In the genomic region with DNA sequence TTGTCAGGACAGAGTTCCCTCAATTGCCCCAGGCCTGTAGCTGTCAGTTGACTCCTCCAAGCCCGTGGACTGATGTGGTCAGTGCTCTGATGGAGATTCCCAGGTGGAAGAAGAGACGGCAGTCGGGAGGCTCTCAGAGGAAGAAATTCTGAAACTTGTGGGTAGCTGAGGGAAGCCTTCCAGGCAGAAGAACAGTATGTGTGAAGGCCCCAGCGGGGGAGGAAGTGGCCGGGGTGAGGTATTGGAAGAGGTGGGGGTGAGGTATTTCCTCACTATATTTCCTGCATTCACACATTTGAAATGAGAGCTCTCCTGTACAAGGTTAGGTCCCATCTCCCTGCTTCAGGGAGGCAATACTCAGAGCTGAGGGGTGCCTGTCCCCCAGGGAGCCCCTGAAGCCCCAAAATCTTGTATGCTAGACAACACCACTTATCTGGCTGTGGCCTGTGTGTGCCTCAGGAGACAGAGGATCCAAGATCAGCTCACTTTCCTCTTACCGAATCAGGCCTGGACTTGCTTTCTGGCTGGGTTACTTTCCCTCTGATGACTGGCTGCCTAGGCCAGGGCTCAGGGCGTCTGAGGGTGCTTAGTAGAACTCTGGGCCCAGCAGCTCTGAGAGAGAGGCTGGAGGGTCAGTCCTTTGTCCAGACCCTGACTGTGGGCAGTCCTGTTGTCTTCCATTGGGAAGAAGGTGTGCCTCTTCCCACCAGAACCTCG, we compare ENCODE assay signal across 8 cellular contexts. TPM values are rescaled to one million over a fixed set of nuclear protein-coding genes. Genes with fewer than 3 reads are reported as not detected.
DNase-seq lines count a peak whose midpoint lies in the region; ATAC-seq, FAIRE-seq and TF ChIP-seq lines count a peak whose summit lies in the region.

No MANE protein-coding gene starts in this region.

- H3K27ac ChIP-seq in right lobe of liver (peak overlapping the region in 1 of 3 donors; percentile 4), HepG2 (ENCODE audit: extremely low read length, insufficient read depth, low read length) (no peak overlapping the region), epithelial cell of prostate (peak overlapping the region; percentile 67)

- CTCF ChIA-PET in HepG2 (lab: Yijun Ruan, JAX; ENCODE audit: low intra/inter-chr PET ratio, low total read pairs): no interaction called here

- H3K27me3 ChIP-seq in right lobe of liver: no peaks in the 10 kb centered on the region
- H3K27me3 ChIP-seq in HepG2 (ENCODE audit: control insufficient read depth in 1 of 2, insufficient read depth in 2 of 2, low read length in 2 of 2): no peaks in the 10 kb centered on the region

- H3K4me3 ChIP-seq in right lobe of liver (no peak overlapping the region), HepG2 (replicated peaks in 1 of 3; ENCODE audit: insufficient read depth in 1 of 3, low read depth in 2 of 3, low read length in 3 of 3) (no peak overlapping the region)

- no peak overlapping the region for H3K9ac ChIP-seq in HepG2 (ENCODE audit: insufficient read depth, low read depth, low read length)

- intact Hi-C loops in right lobe of liver (cut with DNase I) (no loop called here), HepG2 (cut with micrococcal nuclease; ENCODE audit: unreplicated experiment) (no loop called here)

- no TSS peak for BruUV-seq in HepG2 (replicated peaks; lab: Mats Ljungman, UMichigan)

- TF ChIP-seq RAD21 in HepG2 (CRISPR knock-in tag; IDR thresholded peaks at IDR 0.05): no peak

- TF ChIP-seq EP300 in HepG2 (IDR thresholded peaks at IDR 0.05; ENCODE audit: low read depth in 2 of 2, low read length in 2 of 2) (no peak), HepG2 (CRISPR knock-in tag; IDR thresholded peaks at IDR 0.05; ENCODE audit: borderline replicate concordance) (no peak)

- in situ Hi-C loops in HepG2 (cut with HindIII; ENCODE audit: extremely low pct_ligation_motif_present, low pct_unique_long_range_greater_than_20kb): no loop called here

- H2AFZ ChIP-seq in HepG2 (ENCODE audit: low read length): no peak overlapping the region

- POLR2A ChIA-PET in HepG2 (lab: Yijun Ruan, JAX): interaction anchor here (0.6 kb wide), 1 partner anchor 234 kb away, joined by 3 read pairs; no protein-coding TSS in a partner anchor

- H3K4me2 ChIP-seq in HepG2 (ENCODE audit: low read depth, low read length): no peak overlapping the region

- no peak for TF ChIP-seq CTCF in right lobe of liver (IDR thresholded peaks at IDR 0.05)
- TF ChIP-seq CTCF in HepG2 (CRISPR knock-in tag; IDR thresholded peaks at IDR 0.05): no peak

- H3K9me3 ChIP-seq in right lobe of liver (no peaks in the 10 kb centered on the region), HepG2 (ENCODE audit: low read length) (no peaks in the 10 kb centered on the region)

- H3K4me1 ChIP-seq in right lobe of liver (peaks cover 0 to 18% (median 0%) of the 10 kb centered on the region in 4 donors), HepG2 (ENCODE audit: insufficient read depth, low read length) (peaks cover 15% of the 10 kb centered on the region)

- peaks cover 0 to 5% (median 2%) of the 10 kb centered on the region in 4 donors for H3K36me3 ChIP-seq in right lobe of liver
- H3K36me3 ChIP-seq in HepG2 (replicated peaks in 1 of 2; ENCODE audit: control insufficient read depth in 1 of 2, insufficient read depth in 2 of 2, low read length in 2 of 2): peaks cover 16 to 33% of the 10 kb centered on the region in 2 experiments

- peaks cover 8% of the 10 kb centered on the region for H4K20me1 ChIP-seq in HepG2 (ENCODE audit: insufficient read depth, low read length)

- FAIRE-seq in HepG2 (lab: Jason Lieb, UNC): no peak

- ATAC-seq in right lobe of liver: peak; percentile 32 to 52 (median 40)
- ATAC-seq in HepG2: no peak; the same call in 2 of the 3 replicates
- ATAC-seq in GM21825 (IDR thresholded peaks at IDR 0.05; ENCODE audit: unreplicated experiment): no peak

- DNase-seq in right lobe of liver: no peak
- no peak for DNase-seq in HepG2 (ENCODE audit: low spot score)
- DNase-seq in activated CD8-positive, alpha-beta memory T cell treated with anti-CD3 and anti-CD28 coated beads for 48 hours (ENCODE audit: low read depth in 2 of 3, low spot score in 2 of 3): peak; percentile 13 to 20 (median 16)
- no peak for DNase-seq in epithelial cell of prostate (ENCODE audit: low read depth, low spot score)
- peak; percentile 70 for DNase-seq in stimulated activated CD4-positive, alpha-beta T cell treated with anti-CD3 and anti-CD28 coated beads, Interleukin-15, amount 100 ng/mL, for 24 hours
- DNase-seq in NCI-H446 (lab: John Stamatoyannopoulos, UW): no peak
- no peak for DNase-seq in NCI-H2081 treated with DMSO at 0.1 percent for 48 hours (lab: John Stamatoyannopoulos, UW)

- TF ChIP-seq POLR2A in right lobe of liver (IDR thresholded peaks at IDR 0.05) (no peak), HepG2 (IDR thresholded peaks at IDR 0.05; ENCODE audit: insufficient read depth in 1 of 2, low read depth in 2 of 2, low read length in 2 of 2) (no peak)

- H3K79me2 ChIP-seq in HepG2 (ENCODE audit: insufficient read depth, low read length): peaks cover 12% of the 10 kb centered on the region

- WGBS in right lobe of liver (ENCODE audit: insufficient coverage, low coverage, low lambda C conversion rate, missing lambda C conversion rate): 8% methylated on average over 2 of the region's 8 CpGs
- 98% methylated on average over 8 of the region's 8 CpGs for WGBS in HepG2 (ENCODE audit: low lambda C conversion rate)

TF ChIP-seq in HepG2, 621 proteins besides CTCF, POLR2A, EP300 and RAD21 (continues in another document):
- TF ChIP-seq, protein P1, sequence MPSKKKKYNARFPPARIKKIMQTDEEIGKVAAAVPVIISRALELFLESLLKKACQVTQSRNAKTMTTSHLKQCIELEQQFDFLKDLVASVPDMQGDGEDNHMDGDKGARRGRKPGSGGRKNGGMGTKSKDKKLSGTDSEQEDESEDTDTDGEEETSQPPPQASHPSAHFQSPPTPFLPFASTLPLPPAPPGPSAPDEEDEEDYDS (CRISPR knock-in tag; IDR thresholded peaks at IDR 0.05): no peak
- TF ChIP-seq ZNF333 (CRISPR knock-in tag; IDR thresholded peaks at IDR 0.05; ENCODE audit: borderline replicate concordance) (no peak), ZNF160 (CRISPR knock-in tag; IDR thresholded peaks at IDR 0.05) (no peak)
- TF ChIP-seq, protein P2, sequence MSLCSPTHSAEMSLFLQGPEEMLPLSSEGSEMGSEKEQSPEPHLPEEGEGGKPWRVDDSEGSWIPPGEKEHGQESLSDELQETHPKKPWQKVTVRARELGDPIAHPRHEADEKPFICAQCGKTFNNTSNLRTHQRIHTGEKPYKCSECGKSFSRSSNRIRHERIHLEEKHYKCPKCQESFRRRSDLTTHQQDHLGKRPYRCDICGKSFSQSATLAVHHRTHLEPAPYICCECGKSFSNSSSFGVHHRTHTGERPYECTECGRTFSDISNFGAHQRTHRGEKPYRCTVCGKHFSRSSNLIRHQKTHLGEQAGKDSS (CRISPR knock-in tag; IDR thresholded peaks at IDR 0.05; ENCODE audit: borderline replicate concordance, low read depth): no peak
- TF ChIP-seq, protein P3, sequence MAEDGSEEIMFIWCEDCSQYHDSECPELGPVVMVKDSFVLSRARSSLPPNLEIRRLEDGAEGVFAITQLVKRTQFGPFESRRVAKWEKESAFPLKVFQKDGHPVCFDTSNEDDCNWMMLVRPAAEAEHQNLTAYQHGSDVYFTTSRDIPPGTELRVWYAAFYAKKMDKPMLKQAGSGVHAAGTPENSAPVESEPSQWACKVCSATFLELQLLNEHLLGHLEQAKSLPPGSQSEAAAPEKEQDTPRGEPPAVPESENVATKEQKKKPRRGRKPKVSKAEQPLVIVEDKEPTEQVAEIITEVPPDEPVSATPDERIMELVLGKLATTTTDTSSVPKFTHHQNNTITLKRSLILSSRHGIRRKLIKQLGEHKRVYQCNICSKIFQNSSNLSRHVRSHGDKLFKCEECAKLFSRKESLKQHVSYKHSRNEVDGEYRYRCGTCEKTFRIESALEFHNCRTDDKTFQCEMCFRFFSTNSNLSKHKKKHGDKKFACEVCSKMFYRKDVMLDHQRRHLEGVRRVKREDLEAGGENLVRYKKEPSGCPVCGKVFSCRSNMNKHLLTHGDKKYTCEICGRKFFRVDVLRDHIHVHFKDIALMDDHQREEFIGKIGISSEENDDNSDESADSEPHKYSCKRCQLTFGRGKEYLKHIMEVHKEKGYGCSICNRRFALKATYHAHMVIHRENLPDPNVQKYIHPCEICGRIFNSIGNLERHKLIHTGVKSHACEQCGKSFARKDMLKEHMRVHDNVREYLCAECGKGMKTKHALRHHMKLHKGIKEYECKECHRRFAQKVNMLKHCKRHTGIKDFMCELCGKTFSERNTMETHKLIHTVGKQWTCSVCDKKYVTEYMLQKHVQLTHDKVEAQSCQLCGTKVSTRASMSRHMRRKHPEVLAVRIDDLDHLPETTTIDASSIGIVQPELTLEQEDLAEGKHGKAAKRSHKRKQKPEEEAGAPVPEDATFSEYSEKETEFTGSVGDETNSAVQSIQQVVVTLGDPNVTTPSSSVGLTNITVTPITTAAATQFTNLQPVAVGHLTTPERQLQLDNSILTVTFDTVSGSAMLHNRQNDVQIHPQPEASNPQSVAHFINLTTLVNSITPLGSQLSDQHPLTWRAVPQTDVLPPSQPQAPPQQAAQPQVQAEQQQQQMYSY (CRISPR knock-in tag; IDR thresholded peaks at IDR 0.05): no peak

RNA-seq across cellular contexts. Expression of a gene that starts 49.3 kb away (rescaled TPM):
- total RNA-seq in right lobe of liver (10 to 100 TPM in 4 of 6 experiments, 1 to 10 TPM in 2; 7.7 to 44.2 (median 18.1) TPM), HepG2 (2016; rRNA removed; fragmentation: Illumina TruSeq; extraction: Trizol) (2.2 and 2.7 TPM in 2 replicates)
- 0.79 and 0.91 TPM in 2 replicates for total RNA-seq in HepG2 (2016; cell fraction: cytosol; rRNA removed; fragmentation: Illumina TruSeq; extraction: Trizol; ENCODE audit: low read depth)
- 2.5 TPM in 2 replicates for total RNA-seq in HepG2 (2016; cell fraction: insoluble cytoplasmic fraction; rRNA removed; fragmentation: Illumina TruSeq; extraction: Trizol)
- total RNA-seq in HepG2 (2016; cell fraction: membrane; rRNA removed; fragmentation: Illumina TruSeq; extraction: Trizol): 1.5 and 2.5 TPM in 2 replicates
- total RNA-seq in HepG2 (2016; cell fraction: nucleus; rRNA removed; fragmentation: Illumina TruSeq; extraction: Trizol): 1.3 and 1.7 TPM in 2 replicates
- polyA plus RNA-seq in HepG2 (2011; rRNA removed): 0.87 and 1.1 TPM in 2 replicates
- 0.72 and 0.73 TPM in 2 replicates for polyA plus RNA-seq in HepG2 (2011; cell fraction: cytosol; rRNA removed)
- 0.59 and 0.69 TPM in 2 replicates for polyA plus RNA-seq in HepG2 (2011; cell fraction: nucleus; rRNA removed)
- 1.2 and 1.4 TPM in 2 replicates for polyA plus RNA-seq in HepG2 (2012)
- polyA plus RNA-seq in HepG2 (2016; cell fraction: cytosol; fragmentation: Illumina TruSeq; extraction: Trizol; ENCODE audit: low read depth): 4.6 and 5.7 TPM in 2 replicates
- 10.1 and 12.3 TPM in 2 replicates for polyA plus RNA-seq in HepG2 (2016; cell fraction: insoluble cytoplasmic fraction; fragmentation: Illumina TruSeq; extraction: Trizol; ENCODE audit: low read depth)
- 6.4 and 6.8 TPM in 2 replicates for polyA plus RNA-seq in HepG2 (2016; cell fraction: membrane; fragmentation: Illumina TruSeq; extraction: Trizol; ENCODE audit: low read depth)
- 8.9 and 9.0 TPM in 2 replicates for polyA plus RNA-seq in HepG2 (2016; cell fraction: nucleus; fragmentation: Illumina TruSeq; extraction: Trizol; ENCODE audit: insufficient read depth, low read depth)
- polyA minus RNA-seq in HepG2 (2011; rRNA and poly(A)+ RNA removed; ENCODE audit: low replicate concordance): 0.72 and 4.7 TPM in 2 replicates
- polyA minus RNA-seq in HepG2 (2011; cell fraction: cytosol; rRNA and poly(A)+ RNA removed): 0.70 and 0.89 TPM in 2 replicates
- 0.39 and 0.75 TPM in 2 replicates for polyA minus RNA-seq in HepG2 (2011; cell fraction: nucleus; rRNA and poly(A)+ RNA removed)

Comparison
In these comparisons a context has a peak if more than half of its experiments do, and no peak if none do; other contexts are left out.
1. ATAC-seq: peak in right lobe of liver (4 of 4); none in HepG2 (single experiment) and GM21825 (single experiment).
2. DNase-seq: peak in activated CD8-positive, alpha-beta memory T cell treated with anti-CD3 and anti-CD28 coated beads for 48 hours (3 of 3) and stimulated activated CD4-positive, alpha-beta T cell treated with anti-CD3 and anti-CD28 coated beads, Interleukin-15, amount 100 ng/mL, for 24 hours (single experiment); none in right lobe of liver (0 of 3), HepG2 (single experiment), epithelial cell of prostate (single experiment), NCI-H446 (0 of 2) and NCI-H2081 treated with DMSO at 0.1 percent for 48 hours (single experiment).